9 cellular contexts compared by ENCODE assay signal in the genomic region with DNA sequence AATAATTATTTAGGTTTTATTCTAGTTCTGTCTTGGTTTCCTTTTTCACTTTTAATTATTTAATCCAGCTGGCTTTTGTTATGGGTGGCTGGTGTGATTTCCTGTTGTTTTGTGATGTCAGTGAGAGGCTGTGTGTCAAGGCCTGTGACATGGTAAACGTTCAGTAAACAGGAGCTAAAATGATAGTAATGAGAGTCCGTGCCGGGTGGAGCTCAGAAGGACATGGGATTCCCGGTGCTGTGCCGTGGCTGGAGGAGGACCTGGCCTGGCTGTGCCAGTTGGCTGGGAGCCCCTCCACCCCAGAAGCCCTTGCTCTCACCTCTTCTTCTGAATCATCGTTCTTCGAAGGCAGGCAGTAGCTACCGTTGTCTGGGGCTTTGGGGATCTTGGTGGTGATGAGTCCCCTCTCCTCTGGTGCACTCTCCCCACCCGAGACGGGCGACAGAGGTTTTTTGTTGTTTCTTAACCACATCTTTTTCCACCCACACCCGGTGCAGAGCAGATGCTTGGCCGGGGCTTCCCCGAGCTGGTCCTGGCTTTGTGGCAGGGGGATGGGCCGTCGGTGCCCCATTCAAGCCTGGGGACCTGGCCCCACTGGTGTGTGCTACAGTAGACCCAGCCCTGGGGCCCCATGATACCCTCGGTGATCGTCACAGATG. TPM values are rescaled to one million over a fixed set of nuclear protein-coding genes. Genes with fewer than 3 reads are reported as not detected.
DNase-seq lines count a peak whose midpoint lies in the region; ATAC-seq and TF ChIP-seq lines count a peak whose summit lies in the region.
"Had no signal": no experiment of that assay in that cellular context is flagged by ENCODE, and none has a peak within 500 bp of the region (broad histone marks: within the 10 kb centered on the region; RNA-seq: fewer than 3 reads in every experiment).

No MANE protein-coding gene starts in this region.

- TF ChIP-seq CTCF in GM13977 (IDR thresholded peaks at IDR 0.05; ENCODE audit: extremely low read depth, insufficient read depth, missing control alignments), result no peak
- TF ChIP-seq CTCF in OCI-LY3 (IDR thresholded peaks at IDR 0.05; ENCODE audit: low read depth, low read length), result no peak
- TF ChIP-seq CTCF in smooth muscle cell (IDR thresholded peaks at IDR 0.05; ENCODE audit: borderline replicate concordance, insufficient read depth, poor library complexity, severe bottlenecking), result no peak

- H3K4me3 ChIP-seq in OCI-LY3 (ENCODE audit: low read length) (peak overlapping the region; percentile 65), smooth muscle cell (no peak overlapping the region)

- H3K4me2 ChIP-seq in OCI-LY3 (ENCODE audit: low read length) (peak overlapping the region; percentile 97), smooth muscle cell (peak overlapping the region; percentile 50)

- H3K79me2 ChIP-seq in OCI-LY3 (ENCODE audit: low read length) (peaks cover 34% of the 10 kb centered on the region), smooth muscle cell (ENCODE audit: low read depth) (peaks cover 35% of the 10 kb centered on the region)

- in situ Hi-C loops in GM13977 (cut with MboI; ENCODE audit: low pct_unique_long_range_greater_than_20kb, low sequenced_read_pairs, unreplicated experiment), result no loop called here

- no peak overlapping the region for H2AFZ ChIP-seq in OCI-LY3 (ENCODE audit: low read depth, low read length)
- no peak overlapping the region for H2AFZ ChIP-seq in smooth muscle cell (ENCODE audit: low read depth)

- no peaks in the 10 kb centered on the region for H3K9me3 ChIP-seq in OCI-LY3 (ENCODE audit: insufficient read depth, low read length)
- H3K9me3 ChIP-seq in smooth muscle cell (replicated peaks; ENCODE audit: low read depth), result no peaks in the 10 kb centered on the region

- 35% methylated on average over 18 of the region's 18 CpGs for WGBS in smooth muscle cell (ENCODE audit: low lambda C conversion rate)

- peak overlapping the region; percentile 18; the same call in 1 of the 2 replicates for H3K9ac ChIP-seq in OCI-LY3 (ENCODE audit: low read length)
- H3K9ac ChIP-seq in smooth muscle cell (ENCODE audit: low read depth), result peak overlapping the region; percentile 23

- H3F3A ChIP-seq in smooth muscle cell (ENCODE audit: low read depth), result peaks cover 13% of the 10 kb centered on the region

- ATAC-seq in HG02763 (IDR thresholded peaks at IDR 0.05; ENCODE audit: unreplicated experiment), result peak; percentile 69

- H3K27me3 ChIP-seq in OCI-LY3 (ENCODE audit: low read depth, low read length), result peaks cover 38% of the 10 kb centered on the region
- no peaks in the 10 kb centered on the region for H3K27me3 ChIP-seq in smooth muscle cell (ENCODE audit: low read depth)

- peak; percentile 71 for DNase-seq in GM13977 (ENCODE audit: low spot score)
- DNase-seq in activated effector memory CD4-positive, alpha-beta T cell treated with Interleukin-2 at 50 U/mL for 16 hours, result peak; percentile 78
- DNase-seq in glomerular visceral epithelial cell (ENCODE audit: extremely low spot score), result peak; percentile 54
- DNase-seq in smooth muscle cell (lab: John Stamatoyannopoulos, UW; ENCODE audit: unreplicated experiment), result no peak
- no peak for DNase-seq in mesenteric fat pad (ENCODE audit: low spot score)
- no peak for DNase-seq in GF-D8 (lab: John Stamatoyannopoulos, UW)

- peaks cover 48% of the 10 kb centered on the region for H3K4me1 ChIP-seq in OCI-LY3 (ENCODE audit: low read length)
- peaks cover 15% of the 10 kb centered on the region for H3K4me1 ChIP-seq in smooth muscle cell (ENCODE audit: low read depth)

- H4K20me1 ChIP-seq in OCI-LY3 (ENCODE audit: insufficient read depth, low read length) (peaks cover 94% of the 10 kb centered on the region), smooth muscle cell (ENCODE audit: low read depth) (peaks cover 53% of the 10 kb centered on the region)

- H3K27ac ChIP-seq in OCI-LY3 (ENCODE audit: low read length), result peak overlapping the region; percentile 4; the same call in 1 of the 2 replicates
- peak overlapping the region; percentile 81 for H3K27ac ChIP-seq in smooth muscle cell (ENCODE audit: low read depth)
- H3K27ac ChIP-seq: VCaP had no signal

- H3K36me3 ChIP-seq in OCI-LY3 (replicated peaks; ENCODE audit: low read depth, low read length) (peaks cover 9% of the 10 kb centered on the region), smooth muscle cell (ENCODE audit: low read depth) (no peaks in the 10 kb centered on the region)

RNA-seq across cellular contexts. Expression of a gene that starts 29.1 kb away (rescaled TPM):
- total RNA-seq in smooth muscle cell, result 5.2 and 6.1 TPM in 2 replicates
- polyA plus RNA-seq in smooth muscle cell, result 3.7 and 4.7 TPM in 2 replicates
- 43.3 TPM for total RNA-seq in mesenteric fat pad

Comparison
In these comparisons a context has a peak if more than half of its experiments do, and no peak if none do; other contexts are left out.
1. DNase-seq: peak in GM13977 (single experiment), activated effector memory CD4-positive, alpha-beta T cell treated with Interleukin-2 at 50 U/mL for 16 hours (single experiment) and glomerular visceral epithelial cell (single experiment); none in smooth muscle cell (single experiment), mesenteric fat pad (single experiment) and GF-D8 (single experiment).